Comparison of ENCODE assay signal across 2 cellular contexts in genomic region chr11:102276302-102277182, GRCh38.
A peak's percentile ranks its signal among the peaks of the same experiment; 100 is the strongest.
TF ChIP-seq lines count a peak whose summit lies in the region.

No MANE protein-coding gene starts in this region.

TF ChIP-seq in HepG2, 621 proteins besides CTCF, POLR2A, EP300 and RAD21:
- TF ChIP-seq ZFP62 (CRISPR knock-in tag; IDR thresholded peaks at IDR 0.05) = no peak
- peak; percentile 85 for TF ChIP-seq PRPF4 (IDR thresholded peaks at IDR 0.05; ENCODE audit: low read depth, low read length, poor library complexity, severe bottlenecking)
- TF ChIP-seq ZBTB38 (CRISPR knock-in tag; IDR thresholded peaks at IDR 0.05) = peak; percentile 97
- 0 out of 2 replicates have a peak, but pooled peaks have one; percentile 27 for TF ChIP-seq HNF1B (CRISPR knock-in tag; IDR thresholded peaks at IDR 0.05)
- TF ChIP-seq ZNF30 (CRISPR knock-in tag; IDR thresholded peaks at IDR 0.05) = no peak
- 0 out of 2 replicates have a peak, but pooled peaks have one; percentile 14 for TF ChIP-seq MAX (IDR thresholded peaks at IDR 0.05)

TF ChIP-seq in K562, 482 proteins besides CTCF, POLR2A, EP300 and RAD21:
- peak; percentile 40 for TF ChIP-seq SPI1 (IDR thresholded peaks at IDR 0.05; ENCODE audit: borderline replicate concordance, low read depth, low read length)
- TF ChIP-seq GTF2E2 (tag; IDR thresholded peaks at IDR 0.05) = no peak
- no peak for TF ChIP-seq MGA (IDR thresholded peaks at IDR 0.05)
